ENCODE assay signal across 1 cellular context in the genomic region with DNA sequence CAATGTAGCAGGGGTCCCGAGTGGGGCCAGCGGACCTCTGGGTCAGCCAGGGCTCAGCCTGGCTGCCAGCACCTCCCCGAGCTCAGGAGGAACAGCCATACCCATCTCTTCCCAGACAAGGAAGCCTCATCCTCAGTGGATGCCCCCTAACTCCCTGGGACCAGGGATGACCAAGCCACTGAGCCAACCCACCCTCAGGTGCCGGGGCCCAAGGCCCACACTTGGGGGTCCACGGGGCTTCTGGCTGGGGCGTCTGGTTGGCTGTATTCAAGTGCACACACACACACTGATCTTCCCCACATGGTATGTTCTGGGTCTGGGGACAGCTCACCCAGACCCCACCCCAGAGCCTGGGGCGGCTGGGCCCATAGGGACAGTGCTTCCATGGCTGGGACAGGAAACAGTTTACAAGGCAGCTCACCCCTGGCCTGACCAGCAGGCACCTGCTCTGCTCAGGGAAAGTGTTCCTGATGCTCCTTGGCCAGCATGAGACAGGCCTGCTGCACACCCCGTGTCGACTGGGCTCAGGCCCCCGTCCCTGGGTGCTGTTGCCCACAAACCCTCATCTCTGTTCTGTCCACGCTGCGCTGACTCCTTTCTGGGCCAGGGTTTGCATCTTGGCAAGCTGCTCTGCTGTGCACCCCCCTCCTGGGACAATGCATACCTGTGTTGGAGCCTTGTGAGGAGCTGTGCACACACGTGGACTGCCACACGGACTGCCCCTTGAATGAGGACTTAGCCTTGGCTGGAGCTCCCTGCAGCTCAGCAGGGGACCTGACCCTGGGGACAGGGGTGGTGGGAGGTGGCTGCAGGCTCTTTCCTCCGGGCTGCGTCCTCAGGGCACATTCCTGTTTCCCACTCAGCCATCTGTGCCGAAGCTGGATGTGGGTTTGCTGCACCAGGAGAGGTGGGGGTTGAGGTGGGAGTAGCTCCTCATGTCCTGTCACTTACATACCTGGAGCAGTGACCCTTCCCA.
TF ChIP-seq lines count a peak whose summit lies in the region.

No MANE protein-coding gene starts in this region.

TF ChIP-seq in HEK293, 187 proteins besides CTCF, POLR2A, EP300 and RAD21 (continued from another document):
- no peak for TF ChIP-seq ZNF280D (tag by site-specific recombination; IDR thresholded peaks at IDR 0.05)
